In genomic region chr3:19046440-19046839, GRCh38 we compare ENCODE assay signal across 17 cellular contexts.
DNase-seq lines count a peak whose midpoint lies in the region; ATAC-seq, FAIRE-seq and TF ChIP-seq lines count a peak whose summit lies in the region.
"Had no signal": no experiment of that assay in that cellular context is flagged by ENCODE, and none has a peak within 500 bp of the region (broad histone marks: within the 10 kb centered on the region; RNA-seq: fewer than 3 reads in every experiment).

No MANE protein-coding gene starts in this region.

- no peak overlapping the region for H2AFZ ChIP-seq in H9 (ENCODE audit: low read length)
- H2AFZ ChIP-seq in HepG2 (ENCODE audit: low read length): no peak overlapping the region

- no peak overlapping the region for H3K23ac ChIP-seq in H9 (ENCODE audit: insufficient read length, low read depth, low read length)

- no peak overlapping the region for H3K56ac ChIP-seq in H9 (ENCODE audit: insufficient read length, low read depth, low read length)

- H3K4me3 Mint-ChIP-seq in CD8-positive, alpha-beta T cell: no peak overlapping the region
- H3K4me3 Mint-ChIP-seq in H9: no peak overlapping the region
- no peak overlapping the region for H3K4me3 Mint-ChIP-seq in activated CD4-positive, alpha-beta memory T cell treated with anti-CD3 and anti-CD28 coated beads, Interleukin-2, amount 10 ng/mL, durations not matched to agents 7 days and 5 days
- H3K4me3 Mint-ChIP-seq: activated CD8-positive, alpha-beta T cell treated with anti-CD3 and anti-CD28 coated beads for 36 hours; natural killer cell treated with Interleukin-12 subunit alpha and Interleukin-12 subunit beta and Interleukin-15 and Interleukin-18, amount 100 ng/mL, for 72 hours had no signal

- H3K9ac ChIP-seq in H9 (ENCODE audit: extremely low read depth, insufficient read length, low read length): no peak overlapping the region
- H3K9ac ChIP-seq in HepG2 (ENCODE audit: insufficient read depth, low read depth, low read length): no peak overlapping the region

- peak; percentile 20 for TF ChIP-seq CTCF in CD8-positive, alpha-beta T cell (IDR thresholded peaks at IDR 0.05)
- peak; percentile 36; the same call in 2 of the 3 replicates for TF ChIP-seq CTCF in H9 (conservative IDR thresholded peaks at IDR 0.05)
- TF ChIP-seq CTCF in HepG2 (CRISPR knock-in tag; IDR thresholded peaks at IDR 0.05): 0 out of 2 replicates have a peak, but pooled peaks have one; percentile 8

- H3K27ac ChIP-seq in CD8-positive, alpha-beta T cell (ENCODE audit: low read depth, low read length): no peak overlapping the region
- no peak overlapping the region for H3K27ac ChIP-seq in H9 (ENCODE audit: insufficient read length, low read depth, low read length)
- H3K27ac ChIP-seq in HepG2 (ENCODE audit: extremely low read length, insufficient read depth, low read length): no peak overlapping the region
- H3K27ac ChIP-seq: body of pancreas, HL-60, spleen, testis had no signal

- CTCF ChIA-PET in CD8-positive, alpha-beta T cell (lab: Charles Lee): no interaction called here
- CTCF ChIA-PET in HepG2 (lab: Yijun Ruan, JAX; ENCODE audit: low intra/inter-chr PET ratio, low total read pairs): no interaction called here
- CTCF ChIA-PET in activated CD4-positive, alpha-beta memory T cell treated with anti-CD3 and anti-CD28 coated beads, Interleukin-2, amount 10 ng/mL, durations not matched to agents 7 days and 5 days (lab: Charles Lee): no interaction called here

- no peak overlapping the region for H3K4ac ChIP-seq in H9 (ENCODE audit: low read depth, low read length)

- no peak overlapping the region for H2BK12ac ChIP-seq in H9 (ENCODE audit: insufficient read length, low read depth, low read length)

- no peak overlapping the region for H3K27ac Mint-ChIP-seq in CD8-positive, alpha-beta T cell
- no peak overlapping the region for H3K27ac Mint-ChIP-seq in H9
- H3K27ac Mint-ChIP-seq in activated CD4-positive, alpha-beta memory T cell treated with anti-CD3 and anti-CD28 coated beads, Interleukin-2, amount 10 ng/mL, durations not matched to agents 7 days and 5 days: no peak overlapping the region
- H3K27ac Mint-ChIP-seq: activated CD8-positive, alpha-beta T cell treated with anti-CD3 and anti-CD28 coated beads for 36 hours; natural killer cell treated with Interleukin-12 subunit alpha and Interleukin-12 subunit beta and Interleukin-15 and Interleukin-18, amount 100 ng/mL, for 72 hours had no signal

- H3K79me1 ChIP-seq in H9 (ENCODE audit: insufficient read depth, low read depth, low read length, poor library complexity, severe bottlenecking): no peaks in the 10 kb centered on the region

- peaks cover 3% of the 10 kb centered on the region for H3K27me3 Mint-ChIP-seq in CD8-positive, alpha-beta T cell (ENCODE audit: low read depth)
- no peaks in the 10 kb centered on the region for H3K27me3 Mint-ChIP-seq in H9 (ENCODE audit: low read depth)
- H3K27me3 Mint-ChIP-seq in activated CD4-positive, alpha-beta memory T cell treated with anti-CD3 and anti-CD28 coated beads, Interleukin-2, amount 10 ng/mL, durations not matched to agents 7 days and 5 days: peaks cover 1% of the 10 kb centered on the region
- H3K27me3 Mint-ChIP-seq: activated CD8-positive, alpha-beta T cell treated with anti-CD3 and anti-CD28 coated beads for 36 hours; natural killer cell treated with Interleukin-12 subunit alpha and Interleukin-12 subunit beta and Interleukin-15 and Interleukin-18, amount 100 ng/mL, for 72 hours had no signal

- no peak overlapping the region for H2BK120ac ChIP-seq in H9 (ENCODE audit: low read depth, low read length, poor library complexity, severe bottlenecking)

- intact Hi-C loops in CD8-positive, alpha-beta T cell (cut with DNase I, micrococcal nuclease): loop anchor here (2.0 to 5.0 kb wide), 2 partner anchors 820 to 821 kb away; no protein-coding TSS in a partner anchor
- intact Hi-C loops in HepG2 (cut with micrococcal nuclease; ENCODE audit: unreplicated experiment): loop anchor here (1.0 kb wide), 1 partner anchor 820 kb away; no protein-coding TSS in a partner anchor

- no peak for TF ChIP-seq POLR2A in HepG2 (IDR thresholded peaks at IDR 0.05; ENCODE audit: insufficient read depth in 1 of 2, low read depth in 2 of 2, low read length in 2 of 2)

- no peak for FAIRE-seq in HepG2 (lab: Jason Lieb, UNC)

- no peaks in the 10 kb centered on the region for H3K4me1 Mint-ChIP-seq in CD8-positive, alpha-beta T cell (ENCODE audit: low read depth)
- H3K4me1 Mint-ChIP-seq in H9: no peaks in the 10 kb centered on the region
- no peaks in the 10 kb centered on the region for H3K4me1 Mint-ChIP-seq in activated CD4-positive, alpha-beta memory T cell treated with anti-CD3 and anti-CD28 coated beads, Interleukin-2, amount 10 ng/mL, durations not matched to agents 7 days and 5 days

- H3K36me3 Mint-ChIP-seq in CD8-positive, alpha-beta T cell: no peaks in the 10 kb centered on the region
- H3K36me3 Mint-ChIP-seq in H9 (ENCODE audit: insufficient read depth in 1 of 3, low read depth in 3 of 3): no peaks in the 10 kb centered on the region
- H3K36me3 Mint-ChIP-seq in activated CD4-positive, alpha-beta memory T cell treated with anti-CD3 and anti-CD28 coated beads, Interleukin-2, amount 10 ng/mL, durations not matched to agents 7 days and 5 days (ENCODE audit: low read depth): no peaks in the 10 kb centered on the region
- H3K36me3 Mint-ChIP-seq: natural killer cell treated with Interleukin-12 subunit alpha and Interleukin-12 subunit beta and Interleukin-15 and Interleukin-18, amount 100 ng/mL, for 72 hours had no signal

- no peak overlapping the region for H3K18ac ChIP-seq in H9 (ENCODE audit: insufficient read length, low read depth, low read length)

- H3K14ac ChIP-seq in H9 (ENCODE audit: insufficient read depth, low read length): no peak overlapping the region

- H3K27me3 ChIP-seq in CD8-positive, alpha-beta T cell (ENCODE audit: insufficient read depth, low read length): no peaks in the 10 kb centered on the region
- H3K27me3 ChIP-seq in H9 (ENCODE audit: insufficient read depth, low read length) (no peaks in the 10 kb centered on the region), HepG2 (ENCODE audit: control insufficient read depth in 1 of 2, insufficient read depth in 2 of 2, low read length in 2 of 2) (no peaks in the 10 kb centered on the region)
- H3K27me3 ChIP-seq: body of pancreas, spleen, testis had no signal

- H4K8ac ChIP-seq in H9 (replicated peaks; ENCODE audit: insufficient read length, low read depth, low read length): no peak overlapping the region

- H2AK5ac ChIP-seq in H9 (ENCODE audit: insufficient read length, low read length): no peak overlapping the region

- H2BK5ac ChIP-seq in H9 (ENCODE audit: insufficient read length, low read length): no peak overlapping the region

- H3K9me3 Mint-ChIP-seq in CD8-positive, alpha-beta T cell: no peaks in the 10 kb centered on the region
- H3K9me3 Mint-ChIP-seq in H9: no peaks in the 10 kb centered on the region
- H3K9me3 Mint-ChIP-seq in activated CD4-positive, alpha-beta memory T cell treated with anti-CD3 and anti-CD28 coated beads, Interleukin-2, amount 10 ng/mL, durations not matched to agents 7 days and 5 days: no peaks in the 10 kb centered on the region
- H3K9me3 Mint-ChIP-seq: activated CD8-positive, alpha-beta T cell treated with anti-CD3 and anti-CD28 coated beads for 36 hours; natural killer cell treated with Interleukin-12 subunit alpha and Interleukin-12 subunit beta and Interleukin-15 and Interleukin-18, amount 100 ng/mL, for 72 hours had no signal

- H3K36me3 ChIP-seq in CD8-positive, alpha-beta T cell (ENCODE audit: insufficient read depth, low read length): no peaks in the 10 kb centered on the region
- H3K36me3 ChIP-seq in HepG2 (replicated peaks in 1 of 2; ENCODE audit: control insufficient read depth in 1 of 2, insufficient read depth in 2 of 2, low read length in 2 of 2): no peaks in the 10 kb centered on the region
- H3K36me3 ChIP-seq: spleen had no signal

- TF ChIP-seq RAD21 in HepG2 (CRISPR knock-in tag; IDR thresholded peaks at IDR 0.05): no peak

- H3K79me2 ChIP-seq in H9 (ENCODE audit: insufficient read depth, low read length): no peaks in the 10 kb centered on the region
- H3K79me2 ChIP-seq in HepG2 (ENCODE audit: insufficient read depth, low read length): no peaks in the 10 kb centered on the region

- ATAC-seq in CD8-positive, alpha-beta T cell: no peak
- ATAC-seq in HepG2: no peak
- ATAC-seq: activated CD8-positive, alpha-beta T cell treated with anti-CD3 and anti-CD28 coated beads for 36 hours; body of pancreas; left lobe of liver; natural killer cell treated with Interleukin-12 subunit alpha and Interleukin-12 subunit beta and Interleukin-15 and Interleukin-18, amount 100 ng/mL, for 72 hours had no signal

- no peak overlapping the region for H3T11ph ChIP-seq in H9 (ENCODE audit: low read length)

- in situ Hi-C loops in HepG2 (cut with HindIII; ENCODE audit: extremely low pct_ligation_motif_present, low pct_unique_long_range_greater_than_20kb): no loop called here

- H3K23me2 ChIP-seq in H9 (ENCODE audit: insufficient read length, low read depth, low read length, poor library complexity, severe bottlenecking): no peaks in the 10 kb centered on the region

- H3K4me2 ChIP-seq in H9 (ENCODE audit: insufficient read depth, insufficient read length, low read length) (no peak overlapping the region), HepG2 (ENCODE audit: low read depth, low read length) (no peak overlapping the region)

- H3K4me1 ChIP-seq in CD8-positive, alpha-beta T cell (ENCODE audit: insufficient read depth, low read length): no peaks in the 10 kb centered on the region
- no peaks in the 10 kb centered on the region for H3K4me1 ChIP-seq in H9 (ENCODE audit: insufficient read depth, low read length)
- no peaks in the 10 kb centered on the region for H3K4me1 ChIP-seq in HepG2 (ENCODE audit: insufficient read depth, low read length)
- H3K4me1 ChIP-seq: body of pancreas, spleen, testis had no signal

- POLR2A ChIA-PET in CD8-positive, alpha-beta T cell (lab: Charles Lee): no interaction called here
- POLR2A ChIA-PET in HepG2 (lab: Yijun Ruan, JAX): no interaction called here
- POLR2A ChIA-PET in activated CD4-positive, alpha-beta memory T cell treated with anti-CD3 and anti-CD28 coated beads, Interleukin-2, amount 10 ng/mL, durations not matched to agents 7 days and 5 days (lab: Charles Lee): no interaction called here

- H4K20me1 ChIP-seq in H9 (ENCODE audit: control insufficient read depth, insufficient read depth, insufficient read length) (no peaks in the 10 kb centered on the region), HepG2 (ENCODE audit: insufficient read depth, low read length) (no peaks in the 10 kb centered on the region)

- DNase-seq in CD8-positive, alpha-beta T cell: no peak
- DNase-seq in H9: no peak
- DNase-seq in OCI-M1 (lab: John Stamatoyannopoulos, UW): peak; percentile 22
- no peak for DNase-seq in HepG2 (ENCODE audit: low spot score)
- DNase-seq in NCI-H774 (lab: John Stamatoyannopoulos, UW): no peak
- no peak for DNase-seq in activated CD4-positive, alpha-beta memory T cell treated with anti-CD3 and anti-CD28 coated beads, Interleukin-2, amount 10 ng/mL, durations not matched to agents 7 days and 5 days
- DNase-seq in GDM1 (lab: John Stamatoyannopoulos, UW): no peak
- DNase-seq: activated CD8-positive, alpha-beta T cell treated with anti-CD3 and anti-CD28 coated beads for 36 hours; activated effector memory CD4-positive, alpha-beta T cell treated with anti-CD3 and anti-CD28 coated beads, Interleukin-2, amount 50 U/mL, for 16 hours; body of pancreas; NCI-H1092 treated with DMSO at 0.1 percent for 48 hours; spleen; T1000; testis had no signal

- no peak overlapping the region for H3K4me3 ChIP-seq in CD8-positive, alpha-beta T cell (ENCODE audit: low read depth, low read length)
- H3K4me3 ChIP-seq in HepG2 (replicated peaks in 1 of 3; ENCODE audit: insufficient read depth in 1 of 3, low read depth in 2 of 3, low read length in 3 of 3): no peak overlapping the region
- H3K4me3 ChIP-seq: body of pancreas, spleen, testis had no signal

- no peak overlapping the region for H2BK20ac ChIP-seq in H9 (ENCODE audit: low read depth, low read length, poor library complexity, severe bottlenecking)

- no TSS peak for BruUV-seq in HepG2 (replicated peaks; lab: Mats Ljungman, UMichigan)

- no CpG with 5 or more reads among the region's 1 CpG for WGBS in H9 (ENCODE audit: extremely low coverage, insufficient read length, low lambda C conversion rate)
- 0% methylated on average over 1 of the region's 1 CpG for WGBS in HepG2 (ENCODE audit: low lambda C conversion rate)

- TF ChIP-seq EP300 in HepG2 (IDR thresholded peaks at IDR 0.05; ENCODE audit: low read depth in 2 of 2, low read length in 2 of 2) (no peak), HepG2 (CRISPR knock-in tag; IDR thresholded peaks at IDR 0.05; ENCODE audit: borderline replicate concordance) (no peak)

- H4K5ac ChIP-seq in H9 (ENCODE audit: insufficient read length, low read depth, low read length): no peak overlapping the region

- no peak overlapping the region for H4K91ac ChIP-seq in H9 (ENCODE audit: insufficient read length, low read depth, low read length)

- H3K9me3 ChIP-seq in CD8-positive, alpha-beta T cell (ENCODE audit: low read length): no peaks in the 10 kb centered on the region
- H3K9me3 ChIP-seq in H9 (ENCODE audit: control insufficient read depth, low read depth, low read length) (no peaks in the 10 kb centered on the region), HepG2 (ENCODE audit: low read length) (no peaks in the 10 kb centered on the region)
- H3K9me3 ChIP-seq: body of pancreas, spleen, testis had no signal

- H2BK15ac ChIP-seq in H9 (ENCODE audit: low read depth, low read length): no peak overlapping the region
